ENCODE assay signal across 1 cellular context in genomic region chr9:112750767-112751058, GRCh38.
TF ChIP-seq lines count a peak whose summit lies in the region.

No MANE protein-coding gene starts in this region.

TF ChIP-seq in neural cell, 6 proteins besides CTCF, POLR2A, EP300 and RAD21 (continued from another document):
- TF ChIP-seq REST (IDR thresholded peaks at IDR 0.05; ENCODE audit: borderline replicate concordance) = no peak
- TF ChIP-seq EZH2 (IDR thresholded peaks at IDR 0.05; ENCODE audit: borderline replicate concordance, insufficient read depth, low read length, poor library complexity, severe bottlenecking) = no peak
TF ChIP-seq in neural cell: peak in this region for 0.
